In genomic region chr2:102084651-102085050, GRCh38 we compare ENCODE assay signal across 17 cellular contexts.
"Had no signal": no experiment of that assay in that cellular context is flagged by ENCODE, and none has a peak within 500 bp of the region (broad histone marks: within the 10 kb centered on the region; RNA-seq: fewer than 3 reads in every experiment).

No MANE protein-coding gene starts in this region.

- ATAC-seq: left lung; natural killer cell treated with Interleukin-12 subunit alpha and Interleukin-12 subunit beta and Interleukin-15 and Interleukin-18, amount 100 ng/mL, for 72 hours; stimulated activated naive CD8-positive, alpha-beta T cell treated with anti-CD3 and anti-CD28 coated beads, Interleukin-15, Interleukin-2, amounts not matched to agents 100 U/mL and 50 U/mL, for 24 hours had no signal

- H3K79me2 ChIP-seq: hepatocyte had no signal

- H2AFZ ChIP-seq: hepatocyte had no signal

- H3K9me3 ChIP-seq: breast epithelium, left lung, tibial nerve, vagina had no signal

- H3K4me3 Mint-ChIP-seq: activated naive CD4-positive, alpha-beta T cell treated with anti-CD3 and anti-CD28 coated beads for 36 hours; dendritic cell treated with granulocyte-macrophage colony-stimulating factor and Interleukin-4, amounts not matched to agents 40 ng/mL and 50 ng/mL, for 4 days; mesothelial cell of epicardium; natural killer cell treated with Interleukin-12 subunit alpha and Interleukin-12 subunit beta and Interleukin-15 and Interleukin-18, amount 100 ng/mL, for 72 hours had no signal

- H3K9me3 Mint-ChIP-seq: natural killer cell treated with Interleukin-12 subunit alpha and Interleukin-12 subunit beta and Interleukin-15 and Interleukin-18, amount 100 ng/mL, for 72 hours had no signal

- H3K27ac Mint-ChIP-seq: activated naive CD4-positive, alpha-beta T cell treated with anti-CD3 and anti-CD28 coated beads for 36 hours; mesothelial cell of epicardium had no signal

- H3K27me3 ChIP-seq: breast epithelium, hepatocyte, left lung, tibial nerve, vagina had no signal

- H3K4me3 ChIP-seq: breast epithelium, hepatocyte, left lung, tibial nerve, vagina had no signal

- H3K4me2 ChIP-seq: hepatocyte had no signal

- DNase-seq: activated CD4-positive, alpha-beta T cell treated with anti-CD3 and anti-CD28 coated beads, Interleukin-2, amount 50 U/mL, for 4 hours; activated naive CD4-positive, alpha-beta T cell treated with anti-CD3 and anti-CD28 coated beads for 36 hours; activated T-cell treated with anti-CD3 and anti-CD28 coated beads for 4 hours; aorta; effector CD8-positive, alpha-beta T cell; left lung; posterior cingulate gyrus; stimulated activated naive CD8-positive, alpha-beta T cell treated with anti-CD3 and anti-CD28 coated beads, Interleukin-15, Interleukin-2, amounts not matched to agents 100 U/mL and 50 U/mL, for 24 hours; T-helper 2 cell had no signal

- FAIRE-seq: endothelial cell of umbilical vein had no signal

- H3K36me3 ChIP-seq: breast epithelium, left lung, tibial nerve, vagina had no signal

- H3K27ac ChIP-seq: breast epithelium, hepatocyte, left lung, tibial nerve, vagina had no signal
